In the genomic region with DNA sequence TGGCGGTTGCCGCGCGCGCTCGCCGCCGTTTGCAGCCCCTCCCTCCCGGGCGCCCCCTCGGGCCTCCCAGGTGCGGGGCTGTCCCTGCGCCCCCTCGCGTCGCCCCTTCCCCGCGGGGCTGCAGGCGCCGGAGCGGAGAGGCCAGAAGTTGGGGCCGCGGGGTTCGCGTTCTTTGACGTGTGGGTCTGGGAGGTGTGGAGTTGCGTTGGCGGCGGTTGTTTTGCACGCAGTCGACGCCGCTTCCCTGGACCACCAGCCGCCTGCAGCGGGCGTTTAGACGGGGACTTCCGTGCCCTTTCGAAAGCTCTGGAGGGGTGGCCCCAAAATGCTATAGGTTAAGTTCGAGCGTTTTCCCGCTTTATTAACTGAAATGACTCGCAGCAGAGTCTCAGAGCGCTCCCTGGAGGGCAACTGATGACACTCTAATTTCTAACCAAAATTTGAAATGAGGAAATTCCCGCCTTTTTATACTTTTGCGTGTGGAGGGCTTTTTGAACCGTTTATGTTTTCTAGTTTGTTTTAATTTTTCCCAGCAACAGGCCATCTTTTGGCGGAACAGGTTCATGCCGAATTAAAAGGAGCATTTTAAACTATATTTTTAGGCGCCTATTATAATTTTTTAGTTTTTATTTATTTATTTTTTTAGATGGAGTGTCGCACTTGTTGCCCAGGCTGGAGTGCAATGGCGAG, we compare ENCODE assay signal across 8 cellular contexts. TPM values are rescaled to one million over a fixed set of nuclear protein-coding genes. Genes with fewer than 3 reads are reported as not detected.
DNase-seq lines count a peak whose midpoint lies in the region; FAIRE-seq and TF ChIP-seq lines count a peak whose summit lies in the region.

No MANE protein-coding gene starts in this region.

- H3K4me1 ChIP-seq in HAP-1 = peaks cover 30% of the 10 kb centered on the region
- H3K4me1 ChIP-seq in suprapubic skin = peaks cover 31% of the 10 kb centered on the region

- FAIRE-seq in G401.6 (lab: Jason Lieb, UNC) (peak; percentile 80), frontal cortex (lab: Jason Lieb, UNC) (no peak)

- peak in 1 of 2 donors; percentile 58 for TF ChIP-seq CTCF in suprapubic skin (IDR thresholded peaks at IDR 0.05)

- under 1% methylated on average over 15 of the region's 52 CpGs for WGBS in suprapubic skin

- H3K9me3 ChIP-seq in HAP-1 (no peaks in the 10 kb centered on the region), MG63 (no peaks in the 10 kb centered on the region), suprapubic skin (no peaks in the 10 kb centered on the region)

- in situ Hi-C loops in HAP-1 (cut with MboI; ENCODE audit: low sequenced_read_pairs) = no loop called here

- peak overlapping the region; percentile 89 for H3K4me3 ChIP-seq in HAP-1
- peak overlapping the region; percentile 94 for H3K4me3 ChIP-seq in MG63
- peak overlapping the region; percentile 100 for H3K4me3 ChIP-seq in suprapubic skin

- peak overlapping the region; percentile 96 for H3K27ac ChIP-seq in suprapubic skin

- TF ChIP-seq EP300 in suprapubic skin (IDR thresholded peaks at IDR 0.05) = no peak

- H3K36me3 ChIP-seq in HAP-1 (replicated peaks) (peaks cover 21% of the 10 kb centered on the region), MG63 (peaks cover 25% of the 10 kb centered on the region), suprapubic skin (no peaks in the 10 kb centered on the region)

- DNase-seq in HAP-1 (ENCODE audit: low spot score in 2 of 2) = peak; percentile 89 to 90
- DNase-seq in MG63 = peak; percentile 76
- DNase-seq in SHP77 (lab: John Stamatoyannopoulos, UW) = peak; percentile 85 to 89
- DNase-seq in activated gamma-delta T cell treated with Interleukin-2 at 50 U/mL for 16 hours = peak; percentile 76
- peak; percentile 68 to 72 for DNase-seq in frontal cortex (ENCODE audit: low spot score in 2 of 2)
- peak; percentile 42 for DNase-seq in non-pigmented ciliary epithelial cell (ENCODE audit: low read depth)
- peak in 1 of 2 donors; percentile 74 for DNase-seq in suprapubic skin (ENCODE audit: low spot score in 2 of 2)

- TF ChIP-seq POLR2A in suprapubic skin (IDR thresholded peaks at IDR 0.05) = no peak

- H3K27me3 ChIP-seq in HAP-1 (ENCODE audit: low read depth) = no peaks in the 10 kb centered on the region
- no peaks in the 10 kb centered on the region for H3K27me3 ChIP-seq in MG63
- H3K27me3 ChIP-seq in suprapubic skin = no peaks in the 10 kb centered on the region

RNA-seq across cellular contexts. Expression of a gene that starts 0.9 kb away (rescaled TPM):
- 183 and 262 TPM in 2 replicates for total RNA-seq in MG63 (2014; rRNA removed; shearing (Covaris generic); ENCODE audit: low replicate concordance)
- 146 TPM for total RNA-seq in frontal cortex
- total RNA-seq in suprapubic skin = 10 to 100 TPM; 45.7 to 66.5 (median 51.0) TPM
